In the genomic region with DNA sequence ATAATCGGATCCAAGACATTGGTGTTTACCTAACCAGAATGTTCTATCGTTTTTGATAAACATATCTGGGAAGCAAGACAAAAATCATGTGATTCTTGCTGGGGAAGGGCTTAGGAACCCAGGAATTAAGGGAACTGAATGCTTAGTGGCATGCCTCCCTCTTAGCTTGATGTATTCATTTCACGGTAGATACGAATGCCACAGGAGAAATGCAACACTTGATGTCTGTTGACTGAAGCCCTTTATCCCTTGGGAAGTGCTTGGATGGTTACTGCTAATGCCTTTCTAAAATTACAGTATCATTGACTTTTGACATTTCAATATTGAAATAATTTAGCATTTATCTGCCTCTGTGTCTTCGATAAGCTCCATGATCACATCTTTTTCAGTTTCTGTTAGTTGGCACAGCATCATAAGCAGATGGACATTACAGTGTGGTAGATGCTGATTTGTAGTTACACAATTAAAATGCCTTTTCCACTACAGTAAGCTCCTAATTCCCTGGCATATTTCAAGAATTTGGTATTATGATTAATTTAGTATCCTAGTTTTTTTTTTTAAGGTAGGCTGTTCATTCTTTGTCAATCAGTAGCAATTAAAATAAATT, we compare ENCODE assay signal across 31 cellular contexts.
"Had no signal": no experiment of that assay in that cellular context is flagged by ENCODE, and none has a peak within 500 bp of the region (broad histone marks: within the 10 kb centered on the region; RNA-seq: fewer than 3 reads in every experiment).

No MANE protein-coding gene starts in this region.

- H3K4me3 ChIP-seq: adrenal gland, dorsolateral prefrontal cortex, gastroesophageal sphincter, heart right ventricle, ovary, right lobe of liver, smooth muscle cell, transverse colon had no signal

- H3K27ac Mint-ChIP-seq: activated naive CD8-positive, alpha-beta T cell; activated T-helper 2 cell treated with anti-CD3 and anti-CD28 coated beads, Interferon-gamma antibody, Interleukin-2, Interleukin-4, amounts not matched to agents 10 μg/mL and 5 μg/mL and 100 μg/mL, durations not matched to agents 14 hours and 24 hours and 36 hours; effector memory CD8-positive, alpha-beta T cell; natural killer cell treated with Interleukin-12 subunit alpha and Interleukin-12 subunit beta and Interleukin-15 and Interleukin-18, amount 100 ng/mL, for 72 hours; stimulated activated naive B cell treated with anti-CD40 and anti-IgM and Interleukin-4, amounts not matched to agents 10 μg/mL and 1 μg/mL and 100 μg/mL, for 72 hours; T-helper 17 cell had no signal

- FAIRE-seq: colon, endothelial cell of umbilical vein, urothelium cell line had no signal

- DNase-seq: activated CD4-positive, alpha-beta T cell treated with anti-CD3 and anti-CD28 coated beads for 4 hours; activated CD4-positive, alpha-beta T cell treated with anti-CD3 and anti-CD28 coated beads, Interleukin-2, amount 50 U/mL, for 48 hours; activated CD4-positive, CD25-positive, alpha-beta regulatory T cell; activated CD8-positive, alpha-beta memory T cell treated with anti-CD3 and anti-CD28 coated beads, Interleukin-2, amount 50 U/mL, for 48 hours; activated naive CD4-positive, alpha-beta T cell; activated T-cell treated with anti-CD3 and anti-CD28 coated beads, Interleukin-2, amount 50 U/mL, for 4 hours; adrenal gland; dorsolateral prefrontal cortex; effector memory CD8-positive, alpha-beta T cell; heart right ventricle; mammary epithelial cell; midbrain; ovary; right lobe of liver; stimulated activated CD4-positive, alpha-beta T cell treated with anti-CD3 and anti-CD28 coated beads, Interleukin-15, amount 100 ng/mL, for 24 hours; stimulated activated CD8-positive, alpha-beta memory T cell treated with anti-CD3 and anti-CD28 coated beads, Interleukin-4, amount 100 ng/mL, for 48 hours; stimulated activated naive B cell treated with anti-CD40 and anti-IgM and Interleukin-4, amounts not matched to agents 10 μg/mL and 1 μg/mL and 100 μg/mL, for 72 hours; SW 1271; T-helper 17 cell; transverse colon had no signal

- H3K27ac ChIP-seq: adrenal gland, neutrophil, ovary, right lobe of liver, transverse colon had no signal

- H3K4me1 Mint-ChIP-seq: stimulated activated naive B cell treated with anti-CD40 and anti-IgM and Interleukin-4, amounts not matched to agents 10 μg/mL and 1 μg/mL and 100 μg/mL, for 72 hours had no signal

- H3K36me3 Mint-ChIP-seq: natural killer cell treated with Interleukin-12 subunit alpha and Interleukin-12 subunit beta and Interleukin-15 and Interleukin-18, amount 100 ng/mL, for 72 hours; stimulated activated naive B cell treated with anti-CD40 and anti-IgM and Interleukin-4, amounts not matched to agents 10 μg/mL and 1 μg/mL and 100 μg/mL, for 72 hours had no signal

- H3K9me3 Mint-ChIP-seq: activated T-helper 2 cell treated with anti-CD3 and anti-CD28 coated beads, Interferon-gamma antibody, Interleukin-2, Interleukin-4, amounts not matched to agents 10 μg/mL and 5 μg/mL and 100 μg/mL, durations not matched to agents 14 hours and 24 hours and 36 hours; effector memory CD8-positive, alpha-beta T cell; natural killer cell treated with Interleukin-12 subunit alpha and Interleukin-12 subunit beta and Interleukin-15 and Interleukin-18, amount 100 ng/mL, for 72 hours had no signal

- H3K27me3 ChIP-seq: adrenal gland, dorsolateral prefrontal cortex, gastroesophageal sphincter, heart right ventricle, neutrophil, ovary, right lobe of liver, transverse colon had no signal

- H3K27me3 Mint-ChIP-seq: activated naive CD8-positive, alpha-beta T cell; effector memory CD8-positive, alpha-beta T cell; natural killer cell treated with Interleukin-12 subunit alpha and Interleukin-12 subunit beta and Interleukin-15 and Interleukin-18, amount 100 ng/mL, for 72 hours; stimulated activated naive B cell treated with anti-CD40 and anti-IgM and Interleukin-4, amounts not matched to agents 10 μg/mL and 1 μg/mL and 100 μg/mL, for 72 hours; T-helper 17 cell had no signal

- H3K4me1 ChIP-seq: right lobe of liver had no signal

- ATAC-seq: activated T-cell treated with anti-CD3 and anti-CD28 coated beads, Interleukin-2, amount 50 U/mL, for 4 hours; effector memory CD8-positive, alpha-beta T cell; esophagus mucosa; gastroesophageal sphincter; left lobe of liver; natural killer cell treated with Interleukin-12 subunit alpha and Interleukin-12 subunit beta and Interleukin-15 and Interleukin-18, amount 100 ng/mL, for 72 hours; right lobe of liver; stimulated activated naive B cell treated with anti-CD40 and anti-IgM and Interleukin-4, amounts not matched to agents 10 μg/mL and 1 μg/mL and 100 μg/mL, for 72 hours; T-helper 17 cell had no signal

- H3K9me3 ChIP-seq: adrenal gland, gastroesophageal sphincter, neutrophil, ovary, right lobe of liver, transverse colon had no signal

- H3K4me2 ChIP-seq: smooth muscle cell had no signal

- H3K36me3 ChIP-seq: adrenal gland, neutrophil, ovary, right lobe of liver, transverse colon had no signal

- H3K4me3 Mint-ChIP-seq: activated naive CD8-positive, alpha-beta T cell; activated T-cell treated with anti-CD3 and anti-CD28 coated beads, Interleukin-2, amount 50 U/mL, for 4 hours; effector memory CD8-positive, alpha-beta T cell; natural killer cell treated with Interleukin-12 subunit alpha and Interleukin-12 subunit beta and Interleukin-15 and Interleukin-18, amount 100 ng/mL, for 72 hours; stimulated activated naive B cell treated with anti-CD40 and anti-IgM and Interleukin-4, amounts not matched to agents 10 μg/mL and 1 μg/mL and 100 μg/mL, for 72 hours; T-helper 17 cell had no signal
